Comparison of ENCODE assay signal across 1 cellular context in the genomic region with DNA sequence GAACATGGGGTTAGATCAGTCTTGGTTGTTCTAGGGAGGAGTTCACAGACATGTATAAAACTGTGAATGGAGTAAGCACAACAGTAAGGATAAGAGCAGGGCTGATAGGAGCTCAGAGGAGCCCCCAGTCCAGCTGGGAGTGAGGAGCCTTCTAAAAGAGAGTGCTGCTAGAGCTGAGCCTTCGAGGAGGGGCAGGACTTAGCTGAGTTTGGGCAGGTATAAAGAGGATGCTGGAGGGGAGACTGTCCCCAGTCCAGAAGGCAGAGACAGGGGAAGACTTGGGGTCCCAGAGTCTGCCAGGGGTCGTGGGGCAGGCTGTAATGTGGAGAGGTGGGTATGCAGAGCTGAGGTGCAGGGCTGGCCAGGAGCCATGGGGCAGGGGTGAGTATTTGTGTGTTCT.
TF ChIP-seq lines count a peak whose summit lies in the region.

No MANE protein-coding gene starts in this region.

TF ChIP-seq in GM23338, 12 proteins besides CTCF, POLR2A, EP300 and RAD21:
- TF ChIP-seq CREB1 (CRISPR knock-in tag; IDR thresholded peaks at IDR 0.05; ENCODE audit: low read depth) = no peak
